ENCODE assay signal across 21 cellular contexts in genomic region chr2:109631741-109632140, GRCh38.
"Had no signal": no experiment of that assay in that cellular context is flagged by ENCODE, and none has a peak within 500 bp of the region (broad histone marks: within the 10 kb centered on the region; RNA-seq: fewer than 3 reads in every experiment).

No MANE protein-coding gene starts in this region.

- H3K36me3 ChIP-seq: MG63 had no signal

- ATAC-seq: Panc1, T-cell had no signal

- H3K4me2 ChIP-seq: SK-N-SH had no signal

- DNase-seq: IMR-90, Karpas-422, KG1, MG63, NCI-H1092 treated with DMSO at 0.1 percent for 48 hours, NCI-H1417, NCI-H1436 treated with DMSO at 0.1 percent for 48 hours, NCI-H1694, NCI-H187 treated with DMSO at 0.1 percent for 48 hours, NCI-H2029 treated with DMSO at 0.1 percent for 48 hours, NCI-H2171 treated with DMSO at 0.1 percent for 48 hours, NCI-H345, NCI-H446 treated with DMSO at 0.1 percent for 48 hours, NCI-H510A treated with DMSO at 0.1 percent for 48 hours, NCI-H526, SHP77, SK-N-SH, SW 1271, T-cell had no signal

- H3K27me3 ChIP-seq: MG63 had no signal

- H3K27ac Mint-ChIP-seq: T-cell had no signal

- H3K9me3 Mint-ChIP-seq: T-cell had no signal

- H3K36me3 Mint-ChIP-seq: T-cell had no signal

- H3K27ac ChIP-seq: RWPE1 had no signal

- H3K4me3 Mint-ChIP-seq: T-cell had no signal

- H3K4me3 ChIP-seq: MG63 had no signal

- H3K9me2 ChIP-seq: SK-N-SH had no signal

- H3K9me3 ChIP-seq: MG63, SK-N-SH had no signal

- H3K9ac ChIP-seq: SK-N-SH had no signal
